In genomic region chr1:79215311-79215710, GRCh38 we compare ENCODE assay signal across 16 cellular contexts.
"Had no signal": no experiment of that assay in that cellular context is flagged by ENCODE, and none has a peak within 500 bp of the region (broad histone marks: within the 10 kb centered on the region; RNA-seq: fewer than 3 reads in every experiment).

No MANE protein-coding gene starts in this region.

- H3K27me3 ChIP-seq: body of pancreas, colonic mucosa, gastrocnemius medialis, heart left ventricle, spleen had no signal

- ATAC-seq: activated T-cell treated with anti-CD3 and anti-CD28 coated beads, Interleukin-2, amount 50 U/mL, for 4 hours; body of pancreas; esophagus mucosa; gastrocnemius medialis; heart left ventricle; left ventricle myocardium superior; stimulated activated memory B cell treated with anti-CD40 and anti-IgM and Interleukin-4, amounts not matched to agents 10 μg/mL and 1 μg/mL and 100 μg/mL, for 72 hours had no signal

- H3K9me3 ChIP-seq: body of pancreas, colonic mucosa, gastrocnemius medialis had no signal

- H3K4me1 ChIP-seq: body of pancreas, colonic mucosa, gastrocnemius medialis, heart left ventricle, spleen had no signal

- DNase-seq: activated B cell treated with CpG ODN at 0.5 μM for 24 hours; activated CD4-positive, alpha-beta memory T cell treated with anti-CD3 and anti-CD28 coated beads for 36 hours; activated CD4-positive, alpha-beta T cell treated with anti-CD3 and anti-CD28 coated beads for 4 hours; activated naive CD4-positive, alpha-beta T cell treated with anti-CD3 and anti-CD28 coated beads for 36 hours; activated T-cell treated with anti-CD3 and anti-CD28 coated beads, Interleukin-2, amount 50 U/mL, for 4 hours; body of pancreas; central memory CD4-positive, alpha-beta T cell; colonic mucosa; gastrocnemius medialis; heart left ventricle; left ventricle myocardium superior; retina; spleen; stimulated activated CD4-positive, alpha-beta T cell treated with anti-CD3 and anti-CD28 coated beads, Interleukin-4, amount 100 ng/mL, for 4 hours had no signal

- H3K27ac ChIP-seq: body of pancreas, colonic mucosa, gastrocnemius medialis, heart left ventricle, spleen had no signal

- H3K36me3 ChIP-seq: colonic mucosa, gastrocnemius medialis, heart left ventricle, spleen had no signal

- H3K4me3 ChIP-seq: body of pancreas, colonic mucosa, gastrocnemius medialis, heart left ventricle, spleen had no signal
